ENCODE assay signal across 29 cellular contexts in the genomic region with DNA sequence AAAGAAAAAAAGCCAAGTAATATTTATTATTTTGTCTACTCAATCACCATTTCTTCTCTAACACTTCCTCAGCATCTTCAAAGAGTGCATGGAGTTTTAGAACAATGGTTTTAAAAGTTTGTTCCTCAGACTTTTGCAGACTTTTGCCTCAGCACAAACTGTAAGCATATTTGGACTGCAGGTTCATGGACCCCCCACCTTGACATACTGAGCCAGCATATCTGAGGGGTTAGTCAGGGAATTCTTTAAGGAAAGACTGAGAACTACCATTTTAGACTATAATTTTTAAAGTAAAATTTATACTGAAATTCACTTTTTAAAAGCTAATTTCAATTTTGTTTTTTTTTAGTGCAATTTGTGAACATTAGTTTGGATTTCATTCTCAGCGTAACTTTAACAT.
"Had no signal": no experiment of that assay in that cellular context is flagged by ENCODE, and none has a peak within 500 bp of the region (broad histone marks: within the 10 kb centered on the region; RNA-seq: fewer than 3 reads in every experiment).

No MANE protein-coding gene starts in this region.

- DNase-seq: activated CD4-positive, alpha-beta T cell treated with anti-CD3 and anti-CD28 coated beads for 36 hours; activated CD4-positive, alpha-beta T cell treated with anti-CD3 and anti-CD28 coated beads, Interleukin-2, amount 10 ng/mL, durations not matched to agents 7 days and 5 days; activated CD4-positive, alpha-beta T cell treated with anti-CD3 and anti-CD28 coated beads, Interleukin-2, amount 50 U/mL, for 48 hours; activated CD8-positive, alpha-beta T cell treated with anti-CD3 and anti-CD28 coated beads, Interleukin-2, amount 10 ng/mL, durations not matched to agents 7 days and 5 days; activated gamma-delta T cell; activated naive CD4-positive, alpha-beta T cell treated with Interleukin-2 at 50 U/mL for 16 hours; activated naive CD8-positive, alpha-beta T cell treated with anti-CD3 and anti-CD28 coated beads, Interleukin-2, amount 10 ng/mL, durations not matched to agents 7 days and 5 days; activated T-cell treated with anti-CD3 and anti-CD28 coated beads, Interleukin-2, amount 50 U/mL, for 24 hours; body of pancreas; Kasumi-1; KG1; MG63; NCI-H1048; NCI-H1105 treated with DMSO at 0.1 percent for 48 hours; NCI-H1436; NCI-H1694 treated with DMSO at 0.1 percent for 48 hours; NCI-H2029; NCI-H2107; NCI-H2171; NCI-H2227 treated with DMSO at 0.1 percent for 48 hours; NCI-H446 treated with DMSO at 0.1 percent for 48 hours; NCI-H524; NCI-H69; SHP77; SJCRH30; T-cell; T-helper 2 cell; T-helper 9 cell had no signal

- ATAC-seq: activated CD4-positive, alpha-beta T cell treated with anti-CD3 and anti-CD28 coated beads for 36 hours; activated CD8-positive, alpha-beta T cell treated with anti-CD3 and anti-CD28 coated beads, Interleukin-2, amount 10 ng/mL, durations not matched to agents 7 days and 5 days; body of pancreas; Panc1; T-cell had no signal
